9 cellular contexts compared by ENCODE assay signal in the genomic region with DNA sequence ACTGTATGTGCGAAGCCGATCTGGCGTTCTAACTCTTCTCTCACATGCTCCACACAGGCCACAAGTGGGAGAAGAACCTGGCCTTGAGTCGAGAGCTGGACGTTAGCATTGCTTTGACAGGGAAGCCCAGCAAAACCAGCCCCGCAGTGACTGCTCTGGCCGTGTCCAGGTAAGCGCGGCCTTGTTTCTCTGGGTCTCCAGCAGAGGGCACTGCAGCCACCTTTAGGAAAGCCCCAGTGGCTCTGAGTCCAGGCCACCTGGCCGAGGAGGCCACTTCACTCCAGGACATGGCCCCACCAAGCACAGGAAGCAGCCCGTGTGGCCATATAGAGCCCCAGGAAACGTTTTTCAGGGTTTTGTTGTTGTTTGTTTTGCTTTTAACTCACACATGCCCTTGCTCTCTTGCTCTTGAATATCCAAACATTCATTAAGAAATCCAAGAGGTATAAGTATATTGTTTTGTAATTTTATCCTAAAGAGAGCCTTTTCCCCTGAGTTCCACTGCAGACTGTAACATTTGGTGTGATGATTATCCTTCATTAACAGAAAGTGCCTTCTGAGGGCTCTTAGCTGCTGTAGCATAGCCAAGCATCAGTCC. TPM values are rescaled to one million over a fixed set of nuclear protein-coding genes. Genes with fewer than 3 reads are reported as not detected.
A peak's percentile ranks its signal among the peaks of the same experiment; 100 is the strongest.
DNase-seq lines count a peak whose midpoint lies in the region; ATAC-seq and TF ChIP-seq lines count a peak whose summit lies in the region.
"Had no signal": no experiment of that assay in that cellular context is flagged by ENCODE, and none has a peak within 500 bp of the region (broad histone marks: within the 10 kb centered on the region; RNA-seq: fewer than 3 reads in every experiment).

No MANE protein-coding gene starts in this region.

- no peaks in the 10 kb centered on the region for H3K4me1 ChIP-seq in foreskin keratinocyte

- H3K27ac ChIP-seq in AG04450 (ENCODE audit: low read depth, low read length) (no peak overlapping the region), foreskin keratinocyte (no peak overlapping the region)

- peaks cover 16% of the 10 kb centered on the region for H3K27me3 ChIP-seq in AG04450 (ENCODE audit: control insufficient read depth, insufficient read depth, low read length)
- H3K27me3 ChIP-seq in foreskin keratinocyte: peaks cover 2% of the 10 kb centered on the region

- CTCF ChIA-PET in AG04450 (lab: Charles Lee): interaction anchor here (0.7 to 2.9 kb wide), 7 partner anchors 132 to 532 kb away, joined by 3 to 9 read pairs (median 3); no protein-coding TSS in a partner anchor

- DNase-seq in AG04450 (ENCODE audit: low read depth, low spot score) (peak; percentile 13), NCI-H460 (ENCODE audit: extremely low read depth, low read depth) (peak; percentile 26), foreskin keratinocyte (peak in 1 of 2 donors; percentile 3), omental fat pad (ENCODE audit: low spot score) (no peak), NCI-H524 treated with DMSO at 0.1 percent for 48 hours (lab: John Stamatoyannopoulos, UW) (no peak)
- peak; percentile 33 for DNase-seq in activated T-cell treated with anti-CD3 and anti-CD28 coated beads, Interleukin-2, amount 50 U/mL, for 1 hour

- no peaks in the 10 kb centered on the region for H3K9me3 ChIP-seq in AG04450 (ENCODE audit: control insufficient read depth, insufficient read depth, low read length)

- POLR2A ChIA-PET in AG04450 (lab: Yijun Ruan, JAX): no interaction called here

- no peak overlapping the region for H3K4me3 ChIP-seq in AG04450 (ENCODE audit: low read depth, low read length)

- peak; percentile 88 for TF ChIP-seq CTCF in AG04450 (IDR thresholded peaks at IDR 0.05; ENCODE audit: low read depth, low read length)
- peak; percentile 85 for TF ChIP-seq CTCF in GM12874 (IDR thresholded peaks at IDR 0.05; ENCODE audit: insufficient read depth, low read depth, low read length)
- TF ChIP-seq CTCF in foreskin keratinocyte (conservative IDR thresholded peaks at IDR 0.05): peak; percentile 74
- TF ChIP-seq CTCF in omental fat pad (IDR thresholded peaks at IDR 0.05): peak in 1 of 3 donors; percentile 35

- ATAC-seq in foreskin keratinocyte (peak; percentile 73), omental fat pad (ENCODE audit: low FRiP score) (peak; percentile 39), HG03045 (IDR thresholded peaks at IDR 0.05; ENCODE audit: unreplicated experiment) (no peak)

RNA-seq across cellular contexts. Expression of a gene that starts 41.8 kb away (rescaled TPM):
- not detected in 2 replicates for polyA plus RNA-seq in AG04450 (2011; rRNA removed)
- polyA minus RNA-seq in AG04450 (2011; rRNA and poly(A)+ RNA removed): not detected in 2 replicates
- total RNA-seq in NCI-H460 (2014; rRNA removed; shearing (Covaris generic)): not detected in 2 replicates
- not detected in 2 replicates for polyA plus RNA-seq in NCI-H460 (2014; cell fraction: nucleus; rRNA removed)
- total RNA-seq in foreskin keratinocyte: not detected in 2 replicates
- not detected in 2 replicates for polyA plus RNA-seq in foreskin keratinocyte
- not detected for total RNA-seq in omental fat pad
- polyA plus RNA-seq: esophagus had no signal

Comparison
In these comparisons a context has a peak if more than half of its experiments do, and no peak if none do; other contexts are left out.
1. DNase-seq: peak in AG04450 (single experiment), NCI-H460 (single experiment) and activated T-cell treated with anti-CD3 and anti-CD28 coated beads, Interleukin-2, amount 50 U/mL, for 1 hour (single experiment); none in omental fat pad (single experiment) and NCI-H524 treated with DMSO at 0.1 percent for 48 hours (single experiment).